In genomic region chr4:7693711-7694110, GRCh38 we compare ENCODE assay signal across 29 cellular contexts.
"Had no signal": no experiment of that assay in that cellular context is flagged by ENCODE, and none has a peak within 500 bp of the region (broad histone marks: within the 10 kb centered on the region; RNA-seq: fewer than 3 reads in every experiment).

No MANE protein-coding gene starts in this region.

- H3K27ac ChIP-seq: ascending aorta, body of pancreas, Peyer's patch, RWPE1, SJSA1 had no signal

- H3K36me3 Mint-ChIP-seq: activated naive CD4-positive, alpha-beta T cell treated with anti-CD3 and anti-CD28 coated beads, Interleukin-2, amount 50 U/mL, for 72 hours; WTC11 had no signal

- DNase-seq: activated CD4-positive, alpha-beta T cell treated with anti-CD3 and anti-CD28 coated beads for 48 hours; activated CD4-positive, alpha-beta T cell treated with anti-CD3 and anti-CD28 coated beads, Interleukin-2, amount 50 U/mL, for 4 hours; activated CD4-positive, CD25-positive, alpha-beta regulatory T cell treated with anti-CD3 and anti-CD28 coated beads, Interleukin-2, amount 50 U/mL, for 72 hours; activated CD8-positive, alpha-beta memory T cell treated with anti-CD3 and anti-CD28 coated beads, Interleukin-2, amount 50 U/mL, for 48 hours; activated CD8-positive, alpha-beta T cell treated with anti-CD3 and anti-CD28 coated beads, Interleukin-2, amount 10 ng/mL, durations not matched to agents 7 days and 5 days; activated effector memory CD4-positive, alpha-beta T cell treated with Interleukin-2 at 50 U/mL for 16 hours; activated naive CD4-positive, alpha-beta T cell treated with Interleukin-2 at 50 U/mL for 16 hours; activated naive CD8-positive, alpha-beta T cell treated with anti-CD3 and anti-CD28 coated beads, Interleukin-2, amount 50 U/mL, for 24 hours; activated T-cell treated with anti-CD3 and anti-CD28 coated beads, Interleukin-2, amount 50 U/mL, for 1 hour; amniotic stem cell; body of pancreas; Karpas-422; MM.1S; NCI-H1105; NCI-H1436 treated with DMSO at 0.1 percent for 48 hours; NCI-H187; NCI-H2081; NCI-H446; NCI-H524; Peyer's patch; SHP77; T-helper 17 cell; T-helper 9 cell had no signal

- H3K4me3 Mint-ChIP-seq: activated CD8-positive, alpha-beta T cell treated with anti-CD3 and anti-CD28 coated beads, Interleukin-2, amount 10 ng/mL, durations not matched to agents 7 days and 5 days; activated naive CD8-positive, alpha-beta T cell treated with anti-CD3 and anti-CD28 coated beads, Interleukin-2, amount 50 U/mL, for 24 hours; activated T-helper 1 cell treated with anti-CD3 and anti-CD28 coated beads, Interleukin-12 subunit alpha, Interleukin-12 subunit beta, Interleukin-2, Interleukin-4 antibody, amounts not matched to agents 30 ng/mL and 10 ng/mL and 1 ng/mL, durations not matched to agents 14 hours and 24 hours and 36 hours; T-helper 17 cell; WTC11 had no signal

- H3K27ac Mint-ChIP-seq: activated CD8-positive, alpha-beta T cell treated with anti-CD3 and anti-CD28 coated beads, Interleukin-2, amount 10 ng/mL, durations not matched to agents 7 days and 5 days; activated naive CD8-positive, alpha-beta T cell treated with anti-CD3 and anti-CD28 coated beads, Interleukin-2, amount 50 U/mL, for 24 hours; activated T-helper 1 cell treated with anti-CD3 and anti-CD28 coated beads, Interleukin-12 subunit alpha, Interleukin-12 subunit beta, Interleukin-2, Interleukin-4 antibody, amounts not matched to agents 30 ng/mL and 10 ng/mL and 1 ng/mL, durations not matched to agents 14 hours and 24 hours and 36 hours; T-helper 17 cell; WTC11 had no signal

- ATAC-seq: activated CD8-positive, alpha-beta T cell treated with anti-CD3 and anti-CD28 coated beads, Interleukin-2, amount 10 ng/mL, durations not matched to agents 7 days and 5 days; activated naive CD4-positive, alpha-beta T cell treated with anti-CD3 and anti-CD28 coated beads, Interleukin-2, amount 50 U/mL, for 72 hours; activated naive CD8-positive, alpha-beta T cell treated with anti-CD3 and anti-CD28 coated beads, Interleukin-2, amount 50 U/mL, for 24 hours; body of pancreas; T-helper 17 cell; WTC11 had no signal

- H3K9me3 Mint-ChIP-seq: activated naive CD4-positive, alpha-beta T cell treated with anti-CD3 and anti-CD28 coated beads, Interleukin-2, amount 50 U/mL, for 72 hours; activated naive CD8-positive, alpha-beta T cell treated with anti-CD3 and anti-CD28 coated beads, Interleukin-2, amount 50 U/mL, for 24 hours; activated T-helper 1 cell treated with anti-CD3 and anti-CD28 coated beads, Interleukin-12 subunit alpha, Interleukin-12 subunit beta, Interleukin-2, Interleukin-4 antibody, amounts not matched to agents 30 ng/mL and 10 ng/mL and 1 ng/mL, durations not matched to agents 14 hours and 24 hours and 36 hours; WTC11 had no signal

- H3K36me3 ChIP-seq: ascending aorta, Peyer's patch, SJSA1 had no signal

- H3K4me1 Mint-ChIP-seq: activated naive CD8-positive, alpha-beta T cell treated with anti-CD3 and anti-CD28 coated beads, Interleukin-2, amount 50 U/mL, for 24 hours had no signal

- H3K4me3 ChIP-seq: ascending aorta, body of pancreas, Peyer's patch, SJSA1 had no signal

- H3K9me3 ChIP-seq: ascending aorta, body of pancreas, Peyer's patch, SJSA1 had no signal

- H3K27me3 ChIP-seq: ascending aorta, body of pancreas, Peyer's patch had no signal

- H3K4me1 ChIP-seq: ascending aorta, body of pancreas, Peyer's patch, SJSA1 had no signal
